Comparison of ENCODE assay signal across 1 cellular context in the genomic region with DNA sequence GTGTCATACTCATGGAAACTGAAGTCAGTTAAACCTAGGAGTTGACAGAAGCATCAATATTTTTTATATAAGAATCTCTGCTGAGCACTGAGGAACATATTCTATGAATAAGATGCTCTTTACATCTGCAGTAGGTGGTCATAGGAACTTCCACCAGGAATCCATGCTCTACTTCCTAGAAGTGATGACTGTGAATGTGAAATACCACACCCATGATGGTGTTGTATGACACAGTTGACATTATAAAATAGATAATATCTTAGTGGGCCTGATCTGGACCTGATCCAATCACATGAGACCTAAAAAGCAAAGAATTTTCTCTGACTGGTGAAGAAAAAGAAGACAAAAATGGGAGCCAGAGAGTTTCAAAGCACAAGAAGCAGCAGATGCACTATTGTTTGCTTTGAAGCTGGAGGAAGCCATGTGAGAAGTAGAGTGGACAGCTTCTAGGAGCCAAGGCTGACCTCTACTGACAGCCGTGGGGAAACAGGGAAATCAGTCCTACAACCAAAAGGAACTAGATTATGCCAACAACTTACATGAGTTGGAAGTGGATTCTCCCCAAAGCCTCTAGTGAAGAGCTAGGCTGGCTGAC.
TF ChIP-seq lines count a peak whose summit lies in the region.

No MANE protein-coding gene starts in this region.

TF ChIP-seq in GM12878, 131 proteins besides CTCF, POLR2A, EP300 and RAD21:
- TF ChIP-seq, protein P1, sequence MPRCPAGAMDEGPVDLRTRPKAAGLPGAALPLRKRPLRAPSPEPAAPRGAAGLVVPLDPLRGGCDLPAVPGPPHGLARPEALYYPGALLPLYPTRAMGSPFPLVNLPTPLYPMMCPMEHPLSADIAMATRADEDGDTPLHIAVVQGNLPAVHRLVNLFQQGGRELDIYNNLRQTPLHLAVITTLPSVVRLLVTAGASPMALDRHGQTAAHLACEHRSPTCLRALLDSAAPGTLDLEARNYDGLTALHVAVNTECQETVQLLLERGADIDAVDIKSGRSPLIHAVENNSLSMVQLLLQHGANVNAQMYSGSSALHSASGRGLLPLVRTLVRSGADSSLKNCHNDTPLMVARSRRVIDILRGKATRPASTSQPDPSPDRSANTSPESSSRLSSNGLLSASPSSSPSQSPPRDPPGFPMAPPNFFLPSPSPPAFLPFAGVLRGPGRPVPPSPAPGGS (IDR thresholded peaks at IDR 0.05; ENCODE audit: borderline replicate concordance, insufficient read depth, low read depth, low read length, poor library complexity, severe bottlenecking), result no peak
- TF ChIP-seq, protein P2, sequence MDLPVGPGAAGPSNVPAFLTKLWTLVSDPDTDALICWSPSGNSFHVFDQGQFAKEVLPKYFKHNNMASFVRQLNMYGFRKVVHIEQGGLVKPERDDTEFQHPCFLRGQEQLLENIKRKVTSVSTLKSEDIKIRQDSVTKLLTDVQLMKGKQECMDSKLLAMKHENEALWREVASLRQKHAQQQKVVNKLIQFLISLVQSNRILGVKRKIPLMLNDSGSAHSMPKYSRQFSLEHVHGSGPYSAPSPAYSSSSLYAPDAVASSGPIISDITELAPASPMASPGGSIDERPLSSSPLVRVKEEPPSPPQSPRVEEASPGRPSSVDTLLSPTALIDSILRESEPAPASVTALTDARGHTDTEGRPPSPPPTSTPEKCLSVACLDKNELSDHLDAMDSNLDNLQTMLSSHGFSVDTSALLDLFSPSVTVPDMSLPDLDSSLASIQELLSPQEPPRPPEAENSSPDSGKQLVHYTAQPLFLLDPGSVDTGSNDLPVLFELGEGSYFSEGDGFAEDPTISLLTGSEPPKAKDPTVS (IDR thresholded peaks at IDR 0.05; ENCODE audit: low read depth, low read length), result no peak
- TF ChIP-seq, protein P3, sequence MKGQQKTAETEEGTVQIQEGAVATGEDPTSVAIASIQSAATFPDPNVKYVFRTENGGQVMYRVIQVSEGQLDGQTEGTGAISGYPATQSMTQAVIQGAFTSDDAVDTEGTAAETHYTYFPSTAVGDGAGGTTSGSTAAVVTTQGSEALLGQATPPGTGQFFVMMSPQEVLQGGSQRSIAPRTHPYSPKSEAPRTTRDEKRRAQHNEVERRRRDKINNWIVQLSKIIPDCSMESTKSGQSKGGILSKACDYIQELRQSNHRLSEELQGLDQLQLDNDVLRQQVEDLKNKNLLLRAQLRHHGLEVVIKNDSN (IDR thresholded peaks at IDR 0.05; ENCODE audit: borderline replicate concordance, extremely low read length, insufficient read depth, low read depth, low read length), result no peak
TF ChIP-seq in GM12878: peak in this region for 0.
